Comparison of ENCODE assay signal across 13 cellular contexts in genomic region chr3:135106445-135106844, GRCh38.
DNase-seq lines count a peak whose midpoint lies in the region; ATAC-seq, FAIRE-seq and TF ChIP-seq lines count a peak whose summit lies in the region.
"Had no signal": no experiment of that assay in that cellular context is flagged by ENCODE, and none has a peak within 500 bp of the region (broad histone marks: within the 10 kb centered on the region; RNA-seq: fewer than 3 reads in every experiment).

No MANE protein-coding gene starts in this region.

- TF ChIP-seq RAD21 in K562 (CRISPR knock-in tag; conservative IDR thresholded peaks at IDR 0.05 in 1 of 2, IDR thresholded peaks at IDR 0.05 in 1 of 2) = no peak

- H3F3A ChIP-seq in MM.1S (ENCODE audit: insufficient read depth, low read length) = no peaks in the 10 kb centered on the region
- no peaks in the 10 kb centered on the region for H3F3A ChIP-seq in neural progenitor cell (ENCODE audit: low read depth)

- H2AFZ ChIP-seq in MM.1S (ENCODE audit: low read length) = no peak overlapping the region
- no peak overlapping the region for H2AFZ ChIP-seq in K562 (ENCODE audit: low read depth, low read length)
- H2AFZ ChIP-seq in neural progenitor cell (replicated peaks) = no peak overlapping the region

- H3K4me1 ChIP-seq in MM.1S (ENCODE audit: low read length) (no peaks in the 10 kb centered on the region), K562 (replicated peaks in 1 of 2; ENCODE audit: control insufficient read depth in 2 of 2, insufficient read depth in 2 of 2, low read length in 2 of 2) (no peaks in the 10 kb centered on the region), neural progenitor cell (peaks cover 11% of the 10 kb centered on the region)
- H3K4me1 ChIP-seq: spleen had no signal

- H3K9me3 Mint-ChIP-seq in neural progenitor cell = no peaks in the 10 kb centered on the region
- H3K9me3 Mint-ChIP-seq: type B pancreatic cell had no signal

- no peak overlapping the region for H3K4me2 ChIP-seq in MM.1S (ENCODE audit: low read depth, low read length)
- H3K4me2 ChIP-seq in K562 (ENCODE audit: insufficient read depth, low read length) = no peak overlapping the region
- H3K4me2 ChIP-seq in neural progenitor cell = no peak overlapping the region

- no peak for TF ChIP-seq EP300 in K562 (IDR thresholded peaks at IDR 0.05; ENCODE audit: low read length)

- POLR2A ChIA-PET in K562 (lab: Yijun Ruan, JAX) = no interaction called here

- no peak overlapping the region for H3K27ac Mint-ChIP-seq in neural progenitor cell
- H3K27ac Mint-ChIP-seq: type B pancreatic cell had no signal

- H3K9me2 ChIP-seq in MM.1S (replicated peaks; ENCODE audit: insufficient read depth, low read length) = no peaks in the 10 kb centered on the region

- no peak for ATAC-seq in K562
- no peak for ATAC-seq in HG03159 (IDR thresholded peaks at IDR 0.05; ENCODE audit: unreplicated experiment)
- ATAC-seq in GM21360 (IDR thresholded peaks at IDR 0.05; ENCODE audit: unreplicated experiment) = no peak

- H3K9me3 ChIP-seq in MM.1S (replicated peaks; ENCODE audit: insufficient read depth, low read length) = no peaks in the 10 kb centered on the region
- H3K9me3 ChIP-seq in K562 (replicated peaks; ENCODE audit: control insufficient read depth, insufficient read depth, low read depth, low read length) = no peaks in the 10 kb centered on the region
- H3K9me3 ChIP-seq in neural progenitor cell (ENCODE audit: low read depth) = no peaks in the 10 kb centered on the region
- H3K9me3 ChIP-seq: spleen had no signal

- BruUV-seq in K562 (replicated peaks; lab: Mats Ljungman, UMichigan) = no TSS peak

- no peaks in the 10 kb centered on the region for H3K27me3 Mint-ChIP-seq in neural progenitor cell (ENCODE audit: insufficient read depth, low read depth)

- no peak overlapping the region for H3K4me3 Mint-ChIP-seq in neural progenitor cell
- H3K4me3 Mint-ChIP-seq: type B pancreatic cell had no signal

- H3K27me3 ChIP-seq in MM.1S (replicated peaks; ENCODE audit: insufficient read depth, low read length) (no peaks in the 10 kb centered on the region), K562 (ENCODE audit: control insufficient read depth in 2 of 2, insufficient read depth in 2 of 2, low read length in 2 of 2) (no peaks in the 10 kb centered on the region), neural progenitor cell (no peaks in the 10 kb centered on the region)

- no peaks in the 10 kb centered on the region for H3K36me3 ChIP-seq in MM.1S (replicated peaks; ENCODE audit: insufficient read depth, low read length)
- H3K36me3 ChIP-seq in K562 (ENCODE audit: control insufficient read depth, insufficient read depth, low read length) = no peaks in the 10 kb centered on the region
- no peaks in the 10 kb centered on the region for H3K36me3 ChIP-seq in neural progenitor cell
- H3K36me3 ChIP-seq: spleen had no signal

- H3K9ac ChIP-seq in MM.1S (ENCODE audit: low read length) (no peak overlapping the region), K562 (ENCODE audit: insufficient read depth in 1 of 2, low read depth in 2 of 2, low read length in 2 of 2) (no peak overlapping the region), neural progenitor cell (no peak overlapping the region)

- intact Hi-C loops in K562 (cut with micrococcal nuclease) = no loop called here

- no peak for TF ChIP-seq POLR2A in K562 (conservative IDR thresholded peaks at IDR 0.05)

- H3K79me2 ChIP-seq in MM.1S (ENCODE audit: low read length) (no peaks in the 10 kb centered on the region), K562 (ENCODE audit: control insufficient read depth, insufficient read depth, low read length) (no peaks in the 10 kb centered on the region), neural progenitor cell (ENCODE audit: low read depth) (no peaks in the 10 kb centered on the region)

- no peak overlapping the region for H3K4me3 ChIP-seq in MM.1S (ENCODE audit: low read length)
- no peak overlapping the region for H3K4me3 ChIP-seq in K562
- no peak overlapping the region for H3K4me3 ChIP-seq in neural progenitor cell
- H3K4me3 ChIP-seq: spleen had no signal

- TF ChIP-seq CTCF in MM.1S (IDR thresholded peaks at IDR 0.05; ENCODE audit: low read length) (no peak), K562 (IDR thresholded peaks at IDR 0.05 in 2 of 3, conservative IDR thresholded peaks at IDR 0.05 in 1 of 3; ENCODE audit: insufficient read depth in 2 of 3, low read depth in 1 of 3, low read length in 3 of 3) (no peak), neural progenitor cell (IDR thresholded peaks at IDR 0.05) (no peak)

- WGBS in K562 (ENCODE audit: insufficient coverage, low coverage, missing lambda C conversion rate) = 5% methylated on average over 7 of the region's 8 CpGs

- no peaks in the 10 kb centered on the region for H3K9me1 ChIP-seq in K562 (ENCODE audit: control insufficient read depth, insufficient read depth, low read length)

- FAIRE-seq in K562 (lab: Jason Lieb, UNC) = no peak
- FAIRE-seq: A204.1 had no signal

- peaks cover 18% of the 10 kb centered on the region for H3K4me1 Mint-ChIP-seq in neural progenitor cell

- no peaks in the 10 kb centered on the region for H3K36me3 Mint-ChIP-seq in neural progenitor cell
- H3K36me3 Mint-ChIP-seq: type B pancreatic cell had no signal

- no peaks in the 10 kb centered on the region for H4K20me1 ChIP-seq in MM.1S (ENCODE audit: insufficient read depth, low read length)
- no peaks in the 10 kb centered on the region for H4K20me1 ChIP-seq in K562 (replicated peaks; ENCODE audit: control insufficient read depth, insufficient read depth, low read length)
- H4K20me1 ChIP-seq in neural progenitor cell (ENCODE audit: low read depth) = peaks cover 29% of the 10 kb centered on the region

- DNase-seq in DMS153 (lab: John Stamatoyannopoulos, UW) (peak; percentile 85), DMS153 treated with DMSO at 0.1 percent for 48 hours (lab: John Stamatoyannopoulos, UW; ENCODE audit: unreplicated experiment) (no peak), MM.1S (peak; percentile 34), K562 (ENCODE audit: extremely low read depth in 1 of 4, low spot score in 3 of 4) (peak; percentile 18 to 42 (median 28)), neural progenitor cell (ENCODE audit: low spot score) (peak; percentile 84), H4 (ENCODE audit: low spot score) (no peak)
- DNase-seq: amniotic stem cell, spleen, T-helper 1 cell had no signal

- no peak overlapping the region for H3K27ac ChIP-seq in MM.1S (ENCODE audit: low read length)
- no peak overlapping the region for H3K27ac ChIP-seq in K562 (ENCODE audit: extremely low read depth, low read depth, low read length)
- H3K27ac ChIP-seq in neural progenitor cell = no peak overlapping the region
- H3K27ac ChIP-seq: spleen had no signal

- in situ Hi-C loops in K562 (cut with MboI) = no loop called here

- CTCF ChIA-PET in K562 (lab: Yijun Ruan, JAX; ENCODE audit: low intra/inter-chr PET ratio) = no interaction called here

TF ChIP-seq in K562, 482 proteins besides CTCF, POLR2A, EP300 and RAD21 (continues in another document):
- no peak for TF ChIP-seq EGR1 (conservative IDR thresholded peaks at IDR 0.05)
- TF ChIP-seq, protein P1, sequence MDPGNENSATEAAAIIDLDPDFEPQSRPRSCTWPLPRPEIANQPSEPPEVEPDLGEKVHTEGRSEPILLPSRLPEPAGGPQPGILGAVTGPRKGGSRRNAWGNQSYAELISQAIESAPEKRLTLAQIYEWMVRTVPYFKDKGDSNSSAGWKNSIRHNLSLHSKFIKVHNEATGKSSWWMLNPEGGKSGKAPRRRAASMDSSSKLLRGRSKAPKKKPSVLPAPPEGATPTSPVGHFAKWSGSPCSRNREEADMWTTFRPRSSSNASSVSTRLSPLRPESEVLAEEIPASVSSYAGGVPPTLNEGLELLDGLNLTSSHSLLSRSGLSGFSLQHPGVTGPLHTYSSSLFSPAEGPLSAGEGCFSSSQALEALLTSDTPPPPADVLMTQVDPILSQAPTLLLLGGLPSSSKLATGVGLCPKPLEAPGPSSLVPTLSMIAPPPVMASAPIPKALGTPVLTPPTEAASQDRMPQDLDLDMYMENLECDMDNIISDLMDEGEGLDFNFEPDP (CRISPR knock-in tag; IDR thresholded peaks at IDR 0.05) = no peak
- no peak for TF ChIP-seq UBTF (IDR thresholded peaks at IDR 0.05; ENCODE audit: borderline replicate concordance in 1 of 2, low read depth in 2 of 2, low read length in 2 of 2)
- no peak for TF ChIP-seq ZBTB17 (CRISPR knock-in tag; IDR thresholded peaks at IDR 0.05)
- no peak for TF ChIP-seq KLF16 (IDR thresholded peaks at IDR 0.05)
- TF ChIP-seq MIER1 (IDR thresholded peaks at IDR 0.05; ENCODE audit: low read depth) = peak; percentile 85

Comparison
In these comparisons a context has a peak if more than half of its experiments do, and no peak if none do; other contexts are left out.
1. DNase-seq: peak in DMS153 (single experiment), MM.1S (single experiment), K562 (4 of 4) and neural progenitor cell (single experiment); none in DMS153 treated with DMSO at 0.1 percent for 48 hours (single experiment) and H4 (single experiment).